In the genomic region with DNA sequence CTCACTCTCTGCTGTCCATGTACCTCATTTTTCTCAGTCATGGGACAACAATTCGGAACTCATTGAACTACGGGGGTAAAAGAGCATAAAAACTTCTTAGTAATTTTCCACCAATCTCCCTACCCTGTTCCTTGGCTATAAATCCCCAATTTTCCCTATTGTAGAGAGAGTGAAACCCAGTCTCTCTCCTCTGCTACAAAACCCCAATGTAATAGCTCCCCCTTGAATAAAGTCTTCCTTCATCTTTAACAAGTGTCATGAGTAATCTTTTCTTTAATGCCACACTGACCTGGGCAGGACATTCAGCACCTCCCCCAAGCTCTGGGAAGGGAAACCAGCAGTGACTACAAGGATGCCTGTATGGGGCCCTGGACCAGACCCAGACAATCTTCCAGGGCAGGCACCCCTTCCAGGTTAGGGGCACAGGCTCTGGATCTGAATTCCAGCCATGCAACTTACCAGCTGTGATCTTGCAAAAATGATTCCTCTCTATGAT, we compare ENCODE assay signal across 7 cellular contexts. TPM values are rescaled to one million over a fixed set of nuclear protein-coding genes. Genes with fewer than 3 reads are reported as not detected.
A peak's percentile ranks its signal among the peaks of the same experiment; 100 is the strongest.
DNase-seq lines count a peak whose midpoint lies in the region; ATAC-seq, FAIRE-seq and TF ChIP-seq lines count a peak whose summit lies in the region.

No MANE protein-coding gene starts in this region.

- H3K4me1 Mint-ChIP-seq in activated naive CD8-positive, alpha-beta T cell treated with anti-CD3 and anti-CD28 coated beads, Interleukin-2, amount 10 ng/mL, durations not matched to agents 7 days and 5 days = peaks cover 46% of the 10 kb centered on the region
- peaks cover 26 to 49% of the 10 kb centered on the region in 2 experiments for H3K4me1 Mint-ChIP-seq in H9

- POLR2A ChIA-PET in activated naive CD8-positive, alpha-beta T cell treated with anti-CD3 and anti-CD28 coated beads, Interleukin-2, amount 10 ng/mL, durations not matched to agents 7 days and 5 days (lab: Charles Lee) = interaction anchor here (0.6 to 8.1 kb wide), 6 partner anchors 9 to 1189 kb away, joined by 4 to 331 read pairs (median 7); a partner anchor contains a TSS

- H3K9me3 ChIP-seq in liver (ENCODE audit: control insufficient read depth in 4 of 4, low read length in 3 of 4) = no peaks in the 10 kb centered on the region
- H3K9me3 ChIP-seq in H9 (ENCODE audit: control insufficient read depth, low read depth, low read length) = no peaks in the 10 kb centered on the region

- intact Hi-C loops in head of caudate nucleus (cut with DNase I) = no loop called here

- peak overlapping the region; percentile 92 for H3K27ac Mint-ChIP-seq in activated naive CD8-positive, alpha-beta T cell treated with anti-CD3 and anti-CD28 coated beads, Interleukin-2, amount 10 ng/mL, durations not matched to agents 7 days and 5 days
- H3K27ac Mint-ChIP-seq in H9 = no peak overlapping the region; a peak in 1 of 7 replicates

- no peaks in the 10 kb centered on the region for H3K79me2 ChIP-seq in H9 (ENCODE audit: insufficient read depth, low read length)

- H4K91ac ChIP-seq in H9 (ENCODE audit: insufficient read length, low read depth, low read length) = no peak overlapping the region

- no peak overlapping the region for H2BK5ac ChIP-seq in H9 (ENCODE audit: insufficient read length, low read length)

- H2BK20ac ChIP-seq in H9 (ENCODE audit: low read depth, low read length, poor library complexity, severe bottlenecking) = no peak overlapping the region

- H3K9me3 Mint-ChIP-seq in activated naive CD8-positive, alpha-beta T cell treated with anti-CD3 and anti-CD28 coated beads, Interleukin-2, amount 10 ng/mL, durations not matched to agents 7 days and 5 days = peaks cover 4% of the 10 kb centered on the region
- H3K9me3 Mint-ChIP-seq in H9 = peaks cover 7% of the 10 kb centered on the region in 2 experiments; a peak in 2 of 5 replicates

- no peaks in the 10 kb centered on the region for H3K36me3 ChIP-seq in liver (ENCODE audit: control insufficient read depth in 4 of 4, insufficient read depth in 3 of 4, low read depth in 1 of 4, low read length in 3 of 4)

- H2BK12ac ChIP-seq in H9 (ENCODE audit: insufficient read length, low read depth, low read length) = no peak overlapping the region

- H3K9ac ChIP-seq in liver (ENCODE audit: low read depth in 1 of 2, low read length in 2 of 2) = peak overlapping the region in 1 of 2 donors; percentile 16
- no peak overlapping the region for H3K9ac ChIP-seq in H9 (ENCODE audit: extremely low read depth, insufficient read length, low read length)

- H2AK5ac ChIP-seq in H9 (ENCODE audit: insufficient read length, low read length) = no peak overlapping the region

- no peak overlapping the region for H4K5ac ChIP-seq in H9 (ENCODE audit: insufficient read length, low read depth, low read length)

- H3K27me3 ChIP-seq in liver (ENCODE audit: control insufficient read depth in 4 of 4, insufficient read depth in 4 of 4, low read length in 3 of 4) (no peaks in the 10 kb centered on the region), H9 (ENCODE audit: insufficient read depth, low read length) (no peaks in the 10 kb centered on the region)

- no peak overlapping the region for H3K23ac ChIP-seq in H9 (ENCODE audit: insufficient read length, low read depth, low read length)

- no peak overlapping the region for H3K4me2 ChIP-seq in H9 (ENCODE audit: insufficient read depth, insufficient read length, low read length)

- H4K8ac ChIP-seq in H9 (replicated peaks; ENCODE audit: insufficient read length, low read depth, low read length) = no peak overlapping the region

- peak overlapping the region in 2 of 3 donors; percentile 7 to 17 for H3K4me3 ChIP-seq in liver (ENCODE audit: low read depth in 1 of 3, low read length in 3 of 3)

- H3K18ac ChIP-seq in H9 (ENCODE audit: insufficient read length, low read depth, low read length) = no peak overlapping the region

- H3K56ac ChIP-seq in H9 (ENCODE audit: insufficient read length, low read depth, low read length) = no peak overlapping the region

- H3K14ac ChIP-seq in H9 (ENCODE audit: insufficient read depth, low read length) = no peak overlapping the region

- H3K27ac ChIP-seq in liver (ENCODE audit: low read depth in 1 of 2, low read length in 2 of 2) = peak overlapping the region; percentile 45 to 80
- H3K27ac ChIP-seq in H9 (ENCODE audit: insufficient read length, low read depth, low read length) = no peak overlapping the region

- no peak for DNase-seq in activated naive CD8-positive, alpha-beta T cell treated with anti-CD3 and anti-CD28 coated beads, Interleukin-2, amount 10 ng/mL, durations not matched to agents 7 days and 5 days
- DNase-seq in frontal cortex (ENCODE audit: low spot score in 2 of 2) (no peak), head of caudate nucleus (no peak), H9 (no peak)

- peak; percentile 28 for ATAC-seq in GM18909 (IDR thresholded peaks at IDR 0.05; ENCODE audit: poor library complexity, unreplicated experiment)
- peak; percentile 17 for ATAC-seq in HG03457 (IDR thresholded peaks at IDR 0.05; ENCODE audit: unreplicated experiment)
- ATAC-seq in activated naive CD8-positive, alpha-beta T cell treated with anti-CD3 and anti-CD28 coated beads, Interleukin-2, amount 10 ng/mL, durations not matched to agents 7 days and 5 days (ENCODE audit: low read depth) = peak; percentile 6

- no peak overlapping the region for H3T11ph ChIP-seq in H9 (ENCODE audit: low read length)

- no peaks in the 10 kb centered on the region for H3K27me3 Mint-ChIP-seq in activated naive CD8-positive, alpha-beta T cell treated with anti-CD3 and anti-CD28 coated beads, Interleukin-2, amount 10 ng/mL, durations not matched to agents 7 days and 5 days
- H3K27me3 Mint-ChIP-seq in H9 (ENCODE audit: low read depth) = peaks cover 4% of the 10 kb centered on the region

- H3K4ac ChIP-seq in H9 (ENCODE audit: low read depth, low read length) = no peak overlapping the region

- H3K4me1 ChIP-seq in liver (ENCODE audit: control insufficient read depth in 4 of 4, insufficient read depth in 4 of 4, low read length in 3 of 4) = peaks cover 2 to 13% (median 10%) of the 10 kb centered on the region in 4 donors
- H3K4me1 ChIP-seq in H9 (ENCODE audit: insufficient read depth, low read length) = peaks cover 3% of the 10 kb centered on the region; the same call in 1 of the 2 replicates

- H3K36me3 Mint-ChIP-seq in activated naive CD8-positive, alpha-beta T cell treated with anti-CD3 and anti-CD28 coated beads, Interleukin-2, amount 10 ng/mL, durations not matched to agents 7 days and 5 days = peaks cover 4% of the 10 kb centered on the region
- H3K36me3 Mint-ChIP-seq in H9 (ENCODE audit: insufficient read depth in 1 of 3, low read depth in 3 of 3) = peaks cover 0 to 5% (median 0%) of the 10 kb centered on the region in 3 experiments; a peak in 3 of 7 replicates

- H2BK120ac ChIP-seq in H9 (ENCODE audit: low read depth, low read length, poor library complexity, severe bottlenecking) = no peak overlapping the region

- no peaks in the 10 kb centered on the region for H3K79me1 ChIP-seq in H9 (ENCODE audit: insufficient read depth, low read depth, low read length, poor library complexity, severe bottlenecking)

- WGBS in liver = 89% methylated on average over 2 of the region's 2 CpGs
- WGBS in H9 (ENCODE audit: extremely low coverage, insufficient read length, low lambda C conversion rate) = no CpG with 5 or more reads among the region's 2 CpGs

- TF ChIP-seq RAD21 in liver (IDR thresholded peaks at IDR 0.05) = no peak

- FAIRE-seq in frontal cortex (lab: Jason Lieb, UNC) = no peak

- no peaks in the 10 kb centered on the region for H4K20me1 ChIP-seq in H9 (ENCODE audit: control insufficient read depth, insufficient read depth, insufficient read length)

- H3K23me2 ChIP-seq in H9 (ENCODE audit: insufficient read length, low read depth, low read length, poor library complexity, severe bottlenecking) = peaks cover 3% of the 10 kb centered on the region

- H2AFZ ChIP-seq in H9 (ENCODE audit: low read length) = no peak overlapping the region

- H3K4me3 Mint-ChIP-seq in activated naive CD8-positive, alpha-beta T cell treated with anti-CD3 and anti-CD28 coated beads, Interleukin-2, amount 10 ng/mL, durations not matched to agents 7 days and 5 days = peak overlapping the region; percentile 91
- no peak overlapping the region; a peak in 1 of 5 replicates for H3K4me3 Mint-ChIP-seq in H9

- TF ChIP-seq CTCF in liver (IDR thresholded peaks at IDR 0.05; ENCODE audit: low read depth, low read length, missing input control) = no peak
- no peak for TF ChIP-seq CTCF in H9 (conservative IDR thresholded peaks at IDR 0.05)

- H2BK15ac ChIP-seq in H9 (ENCODE audit: low read depth, low read length) = no peak overlapping the region

TF ChIP-seq in liver, 16 proteins besides CTCF, POLR2A, EP300 and RAD21 (continues in another document):
- TF ChIP-seq FOXA2 (IDR thresholded peaks at IDR 0.05) (no peak), HNF4A (conservative IDR thresholded peaks at IDR 0.05) (no peak), HNF4G (IDR thresholded peaks at IDR 0.05) (no peak), RXRA (IDR thresholded peaks at IDR 0.05) (no peak), FOXA1 (IDR thresholded peaks at IDR 0.05) (no peak), JUND (IDR thresholded peaks at IDR 0.05) (no peak), TAF1 (conservative IDR thresholded peaks at IDR 0.05) (no peak), YY1 (IDR thresholded peaks at IDR 0.05) (no peak)
- TF ChIP-seq, protein P1, sequence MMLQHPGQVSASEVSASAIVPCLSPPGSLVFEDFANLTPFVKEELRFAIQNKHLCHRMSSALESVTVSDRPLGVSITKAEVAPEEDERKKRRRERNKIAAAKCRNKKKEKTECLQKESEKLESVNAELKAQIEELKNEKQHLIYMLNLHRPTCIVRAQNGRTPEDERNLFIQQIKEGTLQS (IDR thresholded peaks at IDR 0.05) = no peak

RNA-seq across cellular contexts. Expression of a gene that starts 10.2 kb away (rescaled TPM):
- 100 to 1,000 TPM; 682 to 723 TPM for total RNA-seq in activated naive CD8-positive, alpha-beta T cell treated with anti-CD3 and anti-CD28 coated beads, Interleukin-2, amount 10 ng/mL, durations not matched to agents 7 days and 5 days
- total RNA-seq in liver (10 to 100 TPM; 56.5 to 61.0 TPM), frontal cortex (70.1 TPM), H9 (2021) (651 and 652 TPM in 2 replicates)
- polyA plus RNA-seq in liver = 100 to 1,000 TPM; 258 to 755 TPM

RNA-seq across cellular contexts. Expression of a gene that starts 33.7 kb away (rescaled TPM):
- total RNA-seq in activated naive CD8-positive, alpha-beta T cell treated with anti-CD3 and anti-CD28 coated beads, Interleukin-2, amount 10 ng/mL, durations not matched to agents 7 days and 5 days = not detected
- total RNA-seq in liver = not detected
- not detected for polyA plus RNA-seq in liver
- not detected for total RNA-seq in frontal cortex
- not detected in 2 replicates for total RNA-seq in H9 (2021)

RNA-seq across cellular contexts. Expression of a gene that starts 54.1 kb away (rescaled TPM):
- total RNA-seq in activated naive CD8-positive, alpha-beta T cell treated with anti-CD3 and anti-CD28 coated beads, Interleukin-2, amount 10 ng/mL, durations not matched to agents 7 days and 5 days = not detected
- total RNA-seq in liver (not detected), frontal cortex (under 0.01 TPM), H9 (2021) (1.1 and 1.5 TPM in 2 replicates)
- polyA plus RNA-seq in liver = under 1 TPM in 1 of 2 donors, not detected in 1; 0.15 TPM

RNA-seq across cellular contexts. Expression of a gene that starts 56.0 kb away (rescaled TPM):
- total RNA-seq in activated naive CD8-positive, alpha-beta T cell treated with anti-CD3 and anti-CD28 coated beads, Interleukin-2, amount 10 ng/mL, durations not matched to agents 7 days and 5 days = under 1 TPM in 1 of 2 experiments, not detected in 1; 0.14 TPM
- total RNA-seq in liver = under 1 TPM; under 0.01 to 0.05 TPM
- under 1 TPM; 0.02 to 0.04 TPM for polyA plus RNA-seq in liver
- total RNA-seq in frontal cortex = under 0.01 TPM
- total RNA-seq in H9 (2021) = 2.2 and 2.5 TPM in 2 replicates
